ENCODE assay signal across 8 cellular contexts in the genomic region with DNA sequence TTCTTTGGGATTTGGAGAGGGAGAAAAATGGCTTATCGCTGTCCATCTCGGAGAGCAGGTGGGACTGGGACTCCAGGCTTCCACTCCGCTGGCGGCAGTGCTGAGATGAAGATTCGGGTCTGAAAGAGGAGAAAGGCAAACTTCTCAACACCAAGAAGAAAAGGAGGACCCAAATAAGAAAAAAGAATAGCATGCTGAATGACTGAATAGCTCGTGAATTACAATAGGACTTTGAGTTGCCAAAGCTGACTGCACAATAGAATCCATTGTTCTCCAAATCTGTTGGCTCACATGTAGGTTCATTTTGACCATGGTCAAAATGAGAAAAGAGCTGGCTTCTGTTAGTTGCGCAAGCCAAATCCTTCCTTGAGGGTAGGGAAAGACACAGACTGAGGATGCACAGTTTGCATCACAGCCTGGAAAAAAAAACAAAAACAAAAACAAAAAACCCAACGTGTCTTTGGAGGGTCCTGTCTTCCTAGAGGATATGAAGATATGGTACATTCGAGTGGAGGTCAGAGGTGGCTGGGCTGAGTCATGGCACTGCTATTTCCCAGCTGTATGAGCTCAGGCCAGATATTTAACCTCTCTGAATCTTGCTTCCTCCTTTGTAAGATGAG. TPM values are rescaled to one million over a fixed set of nuclear protein-coding genes. Genes with fewer than 3 reads are reported as not detected.
A peak's percentile ranks its signal among the peaks of the same experiment; 100 is the strongest.
DNase-seq lines count a peak whose midpoint lies in the region; ATAC-seq and TF ChIP-seq lines count a peak whose summit lies in the region.
"Had no signal": no experiment of that assay in that cellular context is flagged by ENCODE, and none has a peak within 500 bp of the region (broad histone marks: within the 10 kb centered on the region; RNA-seq: fewer than 3 reads in every experiment).

No MANE protein-coding gene starts in this region.

- POLR2A ChIA-PET in MCF 10A (lab: Yijun Ruan, JAX): interaction anchor here (0.6 to 4.6 kb wide), 3 partner anchors 12 to 204 kb away, joined by 3 to 21 read pairs (median 3); a partner anchor contains a TSS
- POLR2A ChIA-PET in CD8-positive, alpha-beta T cell (lab: Charles Lee): no interaction called here

- H3K4me1 ChIP-seq in HUES48 (ENCODE audit: control insufficient read depth, insufficient read depth, low read length) (peaks cover 20% of the 10 kb centered on the region), stomach (peaks cover 0 to 51% (median 14%) of the 10 kb centered on the region in 4 donors)
- H3K4me1 ChIP-seq in CD8-positive, alpha-beta T cell (ENCODE audit: insufficient read depth, low read length): no peaks in the 10 kb centered on the region

- ATAC-seq in activated CD4-positive, CD25-positive, alpha-beta regulatory T cell treated with anti-CD3 and anti-CD28 coated beads, Interleukin-2, amount 50 U/mL, for 24 hours: no peak
- no peak for ATAC-seq in CD8-positive, alpha-beta T cell

- peaks cover 24% of the 10 kb centered on the region for H3K4me1 Mint-ChIP-seq in MCF 10A (ENCODE audit: insufficient read depth, unreplicated experiment)
- peaks cover 5% of the 10 kb centered on the region for H3K4me1 Mint-ChIP-seq in CD8-positive, alpha-beta T cell (ENCODE audit: low read depth)

- H3K27me3 ChIP-seq in HUES48 (ENCODE audit: control insufficient read depth, insufficient read depth, low read length) (no peaks in the 10 kb centered on the region), stomach (no peaks in the 10 kb centered on the region)
- no peaks in the 10 kb centered on the region for H3K27me3 ChIP-seq in CD8-positive, alpha-beta T cell (ENCODE audit: insufficient read depth, low read length)

- TF ChIP-seq CTCF in MCF 10A (IDR thresholded peaks at IDR 0.05; ENCODE audit: unreplicated experiment) (no peak), stomach (IDR thresholded peaks at IDR 0.05) (no peak)
- TF ChIP-seq CTCF in CD8-positive, alpha-beta T cell (IDR thresholded peaks at IDR 0.05): no peak

- intact Hi-C loops in MCF 10A (cut with micrococcal nuclease) (no loop called here), stomach (cut with DNase I; ENCODE audit: low total_unique reads) (no loop called here)
- intact Hi-C loops in CD8-positive, alpha-beta T cell (cut with DNase I, micrococcal nuclease): no loop called here

- no peaks in the 10 kb centered on the region for H3K9me3 Mint-ChIP-seq in MCF 10A (ENCODE audit: unreplicated experiment)
- no peaks in the 10 kb centered on the region for H3K9me3 Mint-ChIP-seq in CD8-positive, alpha-beta T cell

- no peak overlapping the region for H3K9ac ChIP-seq in HUES48 (ENCODE audit: low read depth, low read length)

- H3K36me3 ChIP-seq in HUES48 (ENCODE audit: control insufficient read depth, insufficient read depth, low read length) (no peaks in the 10 kb centered on the region; the same call in 1 of the 2 replicates), stomach (peaks cover 9 to 69% (median 58%) of the 10 kb centered on the region in 4 donors)
- H3K36me3 ChIP-seq in CD8-positive, alpha-beta T cell (ENCODE audit: insufficient read depth, low read length): no peaks in the 10 kb centered on the region

- no peak overlapping the region for H3K4me3 Mint-ChIP-seq in MCF 10A (ENCODE audit: unreplicated experiment)
- H3K4me3 Mint-ChIP-seq in CD8-positive, alpha-beta T cell: no peak overlapping the region

- H3K27ac Mint-ChIP-seq in MCF 10A (ENCODE audit: low read depth, unreplicated experiment): peak overlapping the region; percentile 46
- no peak overlapping the region for H3K27ac Mint-ChIP-seq in CD8-positive, alpha-beta T cell

- no peak for TF ChIP-seq POLR2A in stomach (IDR thresholded peaks at IDR 0.05)

- BruUV-seq in MCF 10A (replicated peaks; lab: Mats Ljungman, UMichigan): no TSS peak

- H3K27me3 Mint-ChIP-seq in MCF 10A (ENCODE audit: insufficient read depth, unreplicated experiment): no peaks in the 10 kb centered on the region
- peaks cover 2% of the 10 kb centered on the region for H3K27me3 Mint-ChIP-seq in CD8-positive, alpha-beta T cell (ENCODE audit: low read depth)

- peaks cover 68% of the 10 kb centered on the region for H3K36me3 Mint-ChIP-seq in MCF 10A (ENCODE audit: insufficient read depth, unreplicated experiment)
- H3K36me3 Mint-ChIP-seq in CD8-positive, alpha-beta T cell: peaks cover 13% of the 10 kb centered on the region

- no peak for TF ChIP-seq EP300 in stomach (IDR thresholded peaks at IDR 0.05)

- H3K27ac ChIP-seq in HUES48 (ENCODE audit: low read depth, low read length) (peak overlapping the region; percentile 71), substantia nigra (ENCODE audit: low read depth, low read length, poor library complexity, severe bottlenecking) (peak overlapping the region; percentile 90), stomach (peak overlapping the region in 2 of 5 donors; percentile 57 to 64)
- no peak overlapping the region for H3K27ac ChIP-seq in CD8-positive, alpha-beta T cell (ENCODE audit: low read depth, low read length)

- CTCF ChIA-PET in MCF 10A (lab: Yijun Ruan, JAX): interaction anchor here (0.6 to 2.0 kb wide), 5 partner anchors 16 to 490 kb away, joined by 3 to 7 read pairs (median 4); no protein-coding TSS in a partner anchor
- CTCF ChIA-PET in CD8-positive, alpha-beta T cell (lab: Charles Lee): interaction anchor here (2.4 kb wide), 1 partner anchor 125 kb away, joined by 10 read pairs; no protein-coding TSS in a partner anchor

- H3K9me3 ChIP-seq in HUES48 (ENCODE audit: control insufficient read depth, insufficient read depth, low read length) (no peaks in the 10 kb centered on the region), stomach (no peaks in the 10 kb centered on the region)
- H3K9me3 ChIP-seq in CD8-positive, alpha-beta T cell (ENCODE audit: low read length): no peaks in the 10 kb centered on the region

- 59 to 64% (median 61%) methylated on average over 9 of the region's 9 CpGs for WGBS in stomach, 5 donors

- H3K4me3 ChIP-seq in HUES48 (ENCODE audit: low read depth, low read length): peak overlapping the region; percentile 35; the same call in 1 of the 2 replicates
- H3K4me3 ChIP-seq in CD8-positive, alpha-beta T cell (ENCODE audit: low read depth, low read length): no peak overlapping the region
- H3K4me3 ChIP-seq in stomach: no peak overlapping the region

- DNase-seq in MCF 10A (ENCODE audit: unreplicated experiment): peak; percentile 38
- DNase-seq in inferior parietal cortex (ENCODE audit: extremely low spot score): peak; percentile 80
- peak in 26 of 49 donors; percentile 7 to 66 (median 26) for DNase-seq in substantia nigra (lab: John Stamatoyannopoulos, UW)
- no peak for DNase-seq in CD8-positive, alpha-beta T cell
- DNase-seq in stomach: no peak
- DNase-seq: stimulated activated CD4-positive, alpha-beta T cell treated with anti-CD3 and anti-CD28 coated beads, Interleukin-1b, Interleukin-23, amount 100 ng/mL, for 48 hours had no signal

RNA-seq across cellular contexts. Expression of a gene that starts 59.3 kb away (rescaled TPM):
- total RNA-seq in MCF 10A (2022) (not detected in 2 replicates), stomach (1 to 10 TPM in 1 of 5 donors, under 1 TPM in 1, not detected in 3; 0.18 to 4.9 TPM)
- total RNA-seq in CD8-positive, alpha-beta T cell: not detected
- under 1 TPM in 2 of 3 donors, not detected in 1; 0.18 to 0.31 TPM for polyA plus RNA-seq in stomach

Comparison
In these comparisons a context has a peak if more than half of its experiments do, and no peak if none do; other contexts are left out.
1. DNase-seq: peak in MCF 10A (single experiment), inferior parietal cortex (single experiment) and substantia nigra (26 of 49); none in CD8-positive, alpha-beta T cell (0 of 7) and stomach (single experiment).